In the genomic region with DNA sequence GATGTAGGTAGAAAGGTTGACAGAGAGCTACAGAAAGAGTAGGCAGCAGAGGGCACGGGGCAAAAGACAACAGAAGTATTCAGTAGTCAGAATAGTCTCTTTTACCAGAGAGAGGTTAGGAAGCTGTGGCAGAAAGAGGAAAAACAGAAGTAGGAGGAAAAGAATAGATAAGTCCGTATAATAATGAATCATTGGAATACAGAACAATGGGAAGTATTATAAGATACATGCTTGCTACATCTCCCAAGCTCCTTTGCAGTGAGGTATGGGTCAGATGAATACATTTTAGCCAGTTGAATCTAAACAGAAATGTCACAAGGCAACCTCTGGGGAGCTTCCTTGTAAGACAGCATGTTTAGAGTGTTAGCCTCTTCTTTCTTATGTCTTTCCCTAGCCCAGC, we compare ENCODE assay signal across 27 cellular contexts.
"Had no signal": no experiment of that assay in that cellular context is flagged by ENCODE, and none has a peak within 500 bp of the region (broad histone marks: within the 10 kb centered on the region; RNA-seq: fewer than 3 reads in every experiment).

No MANE protein-coding gene starts in this region.

- ATAC-seq: activated CD4-positive, alpha-beta T cell treated with anti-CD3 and anti-CD28 coated beads for 36 hours; activated T-cell treated with anti-CD3 and anti-CD28 coated beads, Interleukin-2, amount 50 U/mL, for 4 hours; heart right ventricle; left lung; natural killer cell; right lobe of liver; stimulated activated effector memory CD8-positive, alpha-beta T cell treated with anti-CD3 and anti-CD28 coated beads, Interleukin-12 subunit alpha, Interleukin-12 subunit beta, amount 100 ng/mL, for 72 hours; stimulated activated naive CD8-positive, alpha-beta T cell treated with anti-CD3 and anti-CD28 coated beads, Interleukin-15, amount 100 ng/mL, for 72 hours; T-helper 17 cell had no signal

- H3K4me3 Mint-ChIP-seq: activated B cell treated with CpG ODN at 0.5 μM for 24 hours; activated CD4-positive, alpha-beta T cell treated with anti-CD3 and anti-CD28 coated beads for 36 hours; activated naive CD8-positive, alpha-beta T cell treated with anti-CD3 and anti-CD28 coated beads for 36 hours; activated T-cell treated with anti-CD3 and anti-CD28 coated beads, Interleukin-2, amount 50 U/mL, for 4 hours; mesothelial cell of epicardium; natural killer cell; stimulated activated effector memory CD8-positive, alpha-beta T cell treated with anti-CD3 and anti-CD28 coated beads, Interleukin-12 subunit alpha, Interleukin-12 subunit beta, amount 100 ng/mL, for 72 hours; stimulated activated naive CD8-positive, alpha-beta T cell treated with anti-CD3 and anti-CD28 coated beads, Interleukin-15, amount 100 ng/mL, for 72 hours; T-helper 17 cell had no signal

- H3K36me3 ChIP-seq: esophagus squamous epithelium, heart right ventricle, left lung, right lobe of liver, suprapubic skin, transverse colon, uterus had no signal

- H3K9me3 ChIP-seq: esophagus squamous epithelium, left lung, right lobe of liver, suprapubic skin, transverse colon, uterus had no signal

- H3K27ac ChIP-seq: coronary artery, esophagus squamous epithelium, heart right ventricle, left lung, right lobe of liver, suprapubic skin, transverse colon had no signal

- H3K27me3 ChIP-seq: esophagus squamous epithelium, heart right ventricle, left lung, right lobe of liver, suprapubic skin, transverse colon, uterus had no signal

- H3K27ac Mint-ChIP-seq: activated B cell treated with CpG ODN at 0.5 μM for 24 hours; activated CD4-positive, alpha-beta T cell treated with anti-CD3 and anti-CD28 coated beads for 36 hours; activated naive CD8-positive, alpha-beta T cell treated with anti-CD3 and anti-CD28 coated beads for 36 hours; natural killer cell; stimulated activated effector memory CD8-positive, alpha-beta T cell treated with anti-CD3 and anti-CD28 coated beads, Interleukin-12 subunit alpha, Interleukin-12 subunit beta, amount 100 ng/mL, for 72 hours; stimulated activated naive CD8-positive, alpha-beta T cell treated with anti-CD3 and anti-CD28 coated beads, Interleukin-15, amount 100 ng/mL, for 72 hours; T-helper 17 cell had no signal

- H3K9me3 Mint-ChIP-seq: activated naive CD8-positive, alpha-beta T cell treated with anti-CD3 and anti-CD28 coated beads for 36 hours; activated T-cell treated with anti-CD3 and anti-CD28 coated beads, Interleukin-2, amount 50 U/mL, for 4 hours; natural killer cell; stimulated activated effector memory CD8-positive, alpha-beta T cell treated with anti-CD3 and anti-CD28 coated beads, Interleukin-12 subunit alpha, Interleukin-12 subunit beta, amount 100 ng/mL, for 72 hours had no signal

- H3K4me1 ChIP-seq: left lung, right lobe of liver had no signal

- DNase-seq: activated B cell treated with CpG ODN at 0.5 μM for 24 hours; activated CD4-positive, alpha-beta T cell treated with anti-CD3 and anti-CD28 coated beads for 36 hours; activated CD4-positive, alpha-beta T cell treated with anti-CD3 and anti-CD28 coated beads, Interleukin-2, amount 50 U/mL, for 4 hours; activated CD8-positive, alpha-beta memory T cell treated with anti-CD3 and anti-CD28 coated beads for 24 hours; activated CD8-positive, alpha-beta memory T cell treated with anti-CD3 and anti-CD28 coated beads, Interleukin-2, amount 50 U/mL, for 4 hours; activated naive CD4-positive, alpha-beta T cell treated with Interleukin-2 at 50 U/mL for 16 hours; activated naive CD8-positive, alpha-beta T cell treated with anti-CD3 and anti-CD28 coated beads for 36 hours; activated T-cell treated with anti-CD3 and anti-CD28 coated beads, Interleukin-2, amount 50 U/mL, for 4 hours; amniotic stem cell; cerebellar nuclear complex; esophagus squamous epithelium; heart right ventricle; kidney glomerular epithelial cell; left lung; natural killer cell; right lobe of liver; small intestine; stimulated activated CD4-positive, alpha-beta T cell treated with anti-CD3 and anti-CD28 coated beads, Interleukin-2, amount 100 ng/mL, for 24 hours; stimulated activated naive CD8-positive, alpha-beta T cell treated with anti-CD3 and anti-CD28 coated beads, Interleukin-15, amount 100 ng/mL, for 72 hours; T-helper 17 cell; transverse colon; uterus had no signal

- H3K36me3 Mint-ChIP-seq: activated naive CD8-positive, alpha-beta T cell treated with anti-CD3 and anti-CD28 coated beads for 36 hours; natural killer cell; stimulated activated effector memory CD8-positive, alpha-beta T cell treated with anti-CD3 and anti-CD28 coated beads, Interleukin-12 subunit alpha, Interleukin-12 subunit beta, amount 100 ng/mL, for 72 hours had no signal

- H3K4me1 Mint-ChIP-seq: activated CD4-positive, alpha-beta T cell treated with anti-CD3 and anti-CD28 coated beads for 36 hours; natural killer cell; stimulated activated effector memory CD8-positive, alpha-beta T cell treated with anti-CD3 and anti-CD28 coated beads, Interleukin-12 subunit alpha, Interleukin-12 subunit beta, amount 100 ng/mL, for 72 hours; stimulated activated naive CD8-positive, alpha-beta T cell treated with anti-CD3 and anti-CD28 coated beads, Interleukin-15, amount 100 ng/mL, for 72 hours; T-helper 17 cell had no signal

- H3K4me3 ChIP-seq: coronary artery, esophagus squamous epithelium, heart right ventricle, left lung, lung, right lobe of liver, suprapubic skin, transverse colon, uterus had no signal
